In the genomic region with DNA sequence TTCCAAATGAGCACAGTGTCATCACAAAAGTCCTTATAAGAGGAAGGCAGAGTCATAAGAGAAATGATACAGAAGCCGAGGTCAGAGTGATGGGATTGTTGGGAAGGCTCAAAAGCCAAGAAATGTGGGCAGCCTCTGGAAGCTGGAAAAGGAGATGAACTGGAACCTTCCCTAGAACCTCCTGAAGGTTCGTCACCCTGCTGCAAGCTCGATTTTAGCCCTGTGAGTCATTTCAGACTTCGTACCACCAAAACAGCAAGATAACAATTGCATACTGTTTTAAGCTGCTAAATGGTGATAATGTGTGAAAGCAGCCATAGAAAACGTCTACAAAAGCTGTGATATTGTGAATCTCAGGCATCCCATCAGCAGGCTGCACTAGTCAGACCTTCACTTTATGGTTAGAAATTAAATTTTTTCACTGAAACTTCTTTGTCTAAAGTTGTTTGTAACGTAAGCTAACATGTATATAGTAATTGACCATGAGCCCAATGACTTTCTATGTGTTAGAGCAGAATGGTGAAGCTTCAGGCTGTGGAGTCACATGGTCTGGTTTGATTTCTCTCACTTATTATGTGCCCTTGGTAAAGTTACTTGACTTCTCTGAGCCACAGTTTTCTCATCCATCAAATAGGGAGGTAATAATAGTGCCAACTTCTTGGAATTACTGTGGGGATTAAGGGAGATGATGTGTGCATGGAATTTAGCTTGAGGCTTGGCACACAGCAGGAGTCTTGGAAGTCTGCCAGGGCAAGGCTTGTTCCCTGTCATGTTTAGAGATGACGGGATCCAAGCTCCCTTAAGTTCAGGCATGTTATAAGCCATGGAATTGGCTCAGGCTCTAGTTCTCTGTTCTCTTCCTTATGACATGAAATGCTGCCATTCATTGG, we compare ENCODE assay signal across 9 cellular contexts.
DNase-seq lines count a peak whose midpoint lies in the region; ATAC-seq and TF ChIP-seq lines count a peak whose summit lies in the region.
"Had no signal": no experiment of that assay in that cellular context is flagged by ENCODE, and none has a peak within 500 bp of the region (broad histone marks: within the 10 kb centered on the region; RNA-seq: fewer than 3 reads in every experiment).

No MANE protein-coding gene starts in this region.

- H3K27ac ChIP-seq in SJSA1: no peak overlapping the region
- H3K27ac ChIP-seq in left lung: no peak overlapping the region

- H3K27me3 ChIP-seq in SJSA1 (replicated peaks) (no peaks in the 10 kb centered on the region), left lung (no peaks in the 10 kb centered on the region)

- DNase-seq in ACHN (peak; percentile 87), HS-27A (ENCODE audit: low read depth) (peak; percentile 72), SJSA1 (ENCODE audit: low read depth in 1 of 2, low spot score in 2 of 2) (peak; percentile 26 to 60), head of caudate nucleus (peak in 35 of 42 donors; percentile 3 to 84 (median 36)), left lung (no peak), epidermal melanocyte (ENCODE audit: insufficient read length, low spot score) (no peak), ecto neural progenitor cell (ENCODE audit: low spot score) (no peak)
- no peak for DNase-seq in activated CD8-positive, alpha-beta memory T cell treated with anti-CD3 and anti-CD28 coated beads, Interleukin-2, amount 50 U/mL, for 48 hours

- H3K4me1 ChIP-seq in SJSA1 (replicated peaks) (no peaks in the 10 kb centered on the region), left lung (peaks cover 0 to 3% of the 10 kb centered on the region in 2 donors)

- intact Hi-C loops in head of caudate nucleus (cut with DNase I) (no loop called here), left lung (cut with DNase I) (no loop called here)

- in situ Hi-C loops in ACHN (cut with HindIII; ENCODE audit: low pct_ligation_motif_present, low pct_unique_long_range_greater_than_20kb, low sequenced_read_pairs): no loop called here

- TF ChIP-seq CTCF in left lung (IDR thresholded peaks at IDR 0.05): no peak

- H3K36me3 ChIP-seq in SJSA1: peaks cover 42% of the 10 kb centered on the region
- H3K36me3 ChIP-seq in left lung: peaks cover 0 to 66% of the 10 kb centered on the region in 2 donors

- H3K4me3 ChIP-seq in SJSA1 (no peak overlapping the region), left lung (no peak overlapping the region)
- H3K4me3 ChIP-seq: GM23338 had no signal

- H3K9me3 ChIP-seq in SJSA1 (replicated peaks): no peaks in the 10 kb centered on the region
- H3K9me3 ChIP-seq in left lung: no peaks in the 10 kb centered on the region

- no peak for ATAC-seq in left lung

Comparison
In these comparisons a context has a peak if more than half of its experiments do, and no peak if none do; other contexts are left out.
1. DNase-seq: peak in ACHN (single experiment), HS-27A (single experiment), SJSA1 (2 of 2) and head of caudate nucleus (35 of 42); none in left lung (0 of 2), epidermal melanocyte (single experiment), ecto neural progenitor cell (single experiment) and activated CD8-positive, alpha-beta memory T cell treated with anti-CD3 and anti-CD28 coated beads, Interleukin-2, amount 50 U/mL, for 48 hours (single experiment).